ENCODE assay signal across 14 cellular contexts in genomic region chr3:46954178-46954577, GRCh38. TPM values are rescaled to one million over a fixed set of nuclear protein-coding genes. Genes with fewer than 3 reads are reported as not detected.
DNase-seq lines count a peak whose midpoint lies in the region; ATAC-seq, FAIRE-seq and TF ChIP-seq lines count a peak whose summit lies in the region.
"Had no signal": no experiment of that assay in that cellular context is flagged by ENCODE, and none has a peak within 500 bp of the region (broad histone marks: within the 10 kb centered on the region; RNA-seq: fewer than 3 reads in every experiment).

No MANE protein-coding gene starts in this region.

- H3K27me3 Mint-ChIP-seq in CD4-positive, alpha-beta T cell: no peaks in the 10 kb centered on the region
- H3K27me3 Mint-ChIP-seq in activated T-helper 17 cell treated with anti-CD3 and anti-CD28 coated beads, Interleukin-2, amount 50 U/mL, for 72 hours: no peaks in the 10 kb centered on the region
- H3K27me3 Mint-ChIP-seq in natural killer cell (ENCODE audit: low read depth in 2 of 2): no peaks in the 10 kb centered on the region
- H3K27me3 Mint-ChIP-seq in Calu3 (ENCODE audit: unreplicated experiment): no peaks in the 10 kb centered on the region

- peak overlapping the region; percentile 52 for H3K27ac Mint-ChIP-seq in CD4-positive, alpha-beta T cell
- H3K27ac Mint-ChIP-seq in activated T-helper 17 cell treated with anti-CD3 and anti-CD28 coated beads, Interleukin-2, amount 50 U/mL, for 72 hours: peak overlapping the region; percentile 87
- H3K27ac Mint-ChIP-seq in natural killer cell: peak overlapping the region; percentile 94 to 99
- H3K27ac Mint-ChIP-seq in Calu3 (ENCODE audit: unreplicated experiment): no peak overlapping the region

- ATAC-seq in CD4-positive, alpha-beta T cell (ENCODE audit: poor library complexity): no peak
- ATAC-seq in GM21825 (IDR thresholded peaks at IDR 0.05; ENCODE audit: unreplicated experiment): peak; percentile 7
- ATAC-seq in activated T-helper 17 cell treated with anti-CD3 and anti-CD28 coated beads, Interleukin-2, amount 50 U/mL, for 72 hours (replicated peaks): peak; percentile 10
- ATAC-seq in natural killer cell: no peak
- no peak for ATAC-seq in GM18870 (IDR thresholded peaks at IDR 0.05; ENCODE audit: unreplicated experiment)

- no peak for FAIRE-seq in frontal cortex (lab: Jason Lieb, UNC)
- FAIRE-seq: HTR-8/SVneo had no signal

- H3K4me1 Mint-ChIP-seq in CD4-positive, alpha-beta T cell (ENCODE audit: low read depth): peaks cover 93% of the 10 kb centered on the region
- peaks cover 68% of the 10 kb centered on the region for H3K4me1 Mint-ChIP-seq in activated T-helper 17 cell treated with anti-CD3 and anti-CD28 coated beads, Interleukin-2, amount 50 U/mL, for 72 hours
- H3K4me1 Mint-ChIP-seq in natural killer cell (peaks cover 89 to 95% of the 10 kb centered on the region in 2 donors), Calu3 (ENCODE audit: low read depth, unreplicated experiment) (peaks cover 73% of the 10 kb centered on the region)

- BruUV-seq in Calu3 (replicated peaks; lab: Mats Ljungman, UMichigan): no TSS peak

- no peaks in the 10 kb centered on the region for H3K9me3 ChIP-seq in CD4-positive, alpha-beta T cell (ENCODE audit: control insufficient read depth, low read length)

- H3K27ac ChIP-seq in CD4-positive, alpha-beta T cell (ENCODE audit: low read depth, low read length): no peak overlapping the region

- no peak for TF ChIP-seq CTCF in CD4-positive, alpha-beta T cell (IDR thresholded peaks at IDR 0.05)
- TF ChIP-seq CTCF in natural killer cell (IDR thresholded peaks at IDR 0.05): no peak
- TF ChIP-seq CTCF in Calu3 (IDR thresholded peaks at IDR 0.05; ENCODE audit: unreplicated experiment): no peak

- no peaks in the 10 kb centered on the region for H3K9me3 Mint-ChIP-seq in CD4-positive, alpha-beta T cell
- no peaks in the 10 kb centered on the region for H3K9me3 Mint-ChIP-seq in activated T-helper 17 cell treated with anti-CD3 and anti-CD28 coated beads, Interleukin-2, amount 50 U/mL, for 72 hours
- no peaks in the 10 kb centered on the region for H3K9me3 Mint-ChIP-seq in natural killer cell
- no peaks in the 10 kb centered on the region for H3K9me3 Mint-ChIP-seq in Calu3 (ENCODE audit: low read depth, unreplicated experiment)

- H3K36me3 Mint-ChIP-seq in CD4-positive, alpha-beta T cell (ENCODE audit: low read depth): peaks cover 6% of the 10 kb centered on the region
- H3K36me3 Mint-ChIP-seq in activated T-helper 17 cell treated with anti-CD3 and anti-CD28 coated beads, Interleukin-2, amount 50 U/mL, for 72 hours (ENCODE audit: low read depth): peaks cover 22% of the 10 kb centered on the region
- H3K36me3 Mint-ChIP-seq in natural killer cell (no peaks in the 10 kb centered on the region), Calu3 (ENCODE audit: insufficient read depth, unreplicated experiment) (peaks cover 19% of the 10 kb centered on the region)

- CTCF ChIA-PET in CD4-positive, alpha-beta T cell (lab: Charles Lee): no interaction called here
- CTCF ChIA-PET in Calu3 (lab: Charles Lee): interaction anchor here (1.3 kb wide), 1 partner anchor 45 kb away, joined by 3 read pairs; no protein-coding TSS in a partner anchor

- peak overlapping the region; percentile 66 for H3K4me3 Mint-ChIP-seq in CD4-positive, alpha-beta T cell
- peak overlapping the region; percentile 64 for H3K4me3 Mint-ChIP-seq in activated T-helper 17 cell treated with anti-CD3 and anti-CD28 coated beads, Interleukin-2, amount 50 U/mL, for 72 hours
- H3K4me3 Mint-ChIP-seq in natural killer cell (peak overlapping the region; percentile 78), Calu3 (ENCODE audit: low read depth, unreplicated experiment) (no peak overlapping the region)

- POLR2A ChIA-PET in CD4-positive, alpha-beta T cell (lab: Charles Lee): interaction anchor here (0.6 to 1.1 kb wide), 2 partner anchors 22 to 25 kb away, joined by 3 to 4 read pairs; partner anchors contain the start of gene NBEAL2

- intact Hi-C loops in CD4-positive, alpha-beta T cell (cut with DNase I, micrococcal nuclease): no loop called here
- intact Hi-C loops in natural killer cell (cut with micrococcal nuclease) (loop anchor here (2.0 kb wide), 1 partner anchor 23 kb away; no protein-coding TSS in a partner anchor), Calu3 (cut with micrococcal nuclease; ENCODE audit: unreplicated experiment) (no loop called here)

- no peak for DNase-seq in CD4-positive, alpha-beta T cell
- DNase-seq in natural killer cell (no peak), frontal cortex (ENCODE audit: low spot score in 2 of 2) (no peak), Calu3 (no peak)
- no peak for DNase-seq in activated CD4-positive, alpha-beta T cell treated with anti-CD3 and anti-CD28 coated beads, Interleukin-2, amount 50 U/mL, for 48 hours
- DNase-seq: aorta; DMS153; NCI-H1930; stimulated activated CD4-positive, alpha-beta T cell treated with anti-CD3 and anti-CD28 coated beads, Interleukin-15, amount 100 ng/mL, for 24 hours; stimulated activated naive CD4-positive, alpha-beta T cell had no signal

- H3K27me3 ChIP-seq in CD4-positive, alpha-beta T cell (ENCODE audit: control insufficient read depth, insufficient read depth, low read length): no peaks in the 10 kb centered on the region

RNA-seq across cellular contexts. Expression of gene CCDC12, which starts 22.4 kb away (rescaled TPM):
- 10 to 100 TPM; 57.5 to 59.5 TPM for total RNA-seq in CD4-positive, alpha-beta T cell
- 10 to 100 TPM; 46.9 to 59.8 TPM for total RNA-seq in activated T-helper 17 cell treated with anti-CD3 and anti-CD28 coated beads, Interleukin-2, amount 50 U/mL, for 72 hours
- total RNA-seq in natural killer cell: 100 to 1,000 TPM; 104 to 114 (median 111) TPM
- 25.3 TPM for total RNA-seq in frontal cortex
- total RNA-seq in Calu3 (2022): 47.3 and 47.5 TPM in 2 replicates

RNA-seq across cellular contexts. Expression of gene NBEAL2, which starts 25.3 kb away (rescaled TPM):
- 100 to 1,000 TPM; 163 to 170 TPM for total RNA-seq in CD4-positive, alpha-beta T cell
- 100 to 1,000 TPM; 140 to 169 TPM for total RNA-seq in activated T-helper 17 cell treated with anti-CD3 and anti-CD28 coated beads, Interleukin-2, amount 50 U/mL, for 72 hours
- 100 to 1,000 TPM; 453 to 536 (median 532) TPM for total RNA-seq in natural killer cell
- 4.9 TPM for total RNA-seq in frontal cortex
- 115 and 143 TPM in 2 replicates for total RNA-seq in Calu3 (2022)

Comparison
In these comparisons a context has a peak if more than half of its experiments do, and no peak if none do; other contexts are left out.
1. ATAC-seq: peak in GM21825 (single experiment) and activated T-helper 17 cell treated with anti-CD3 and anti-CD28 coated beads, Interleukin-2, amount 50 U/mL, for 72 hours (single experiment); none in CD4-positive, alpha-beta T cell (single experiment), natural killer cell (0 of 3) and GM18870 (single experiment).
2. RNA of gene NBEAL2, which starts 25.3 kb away (total RNA-seq): 453 to 536 TPM in natural killer cell, 163 to 170 TPM in CD4-positive, alpha-beta T cell, 140 to 169 TPM in activated T-helper 17 cell treated with anti-CD3 and anti-CD28 coated beads, Interleukin-2, amount 50 U/mL, for 72 hours and 115 to 143 TPM in Calu3; 4.9 TPM in frontal cortex (single experiment); every median in the first group is over 10 times any median in the second.